19 cellular contexts compared by ENCODE assay signal in the genomic region with DNA sequence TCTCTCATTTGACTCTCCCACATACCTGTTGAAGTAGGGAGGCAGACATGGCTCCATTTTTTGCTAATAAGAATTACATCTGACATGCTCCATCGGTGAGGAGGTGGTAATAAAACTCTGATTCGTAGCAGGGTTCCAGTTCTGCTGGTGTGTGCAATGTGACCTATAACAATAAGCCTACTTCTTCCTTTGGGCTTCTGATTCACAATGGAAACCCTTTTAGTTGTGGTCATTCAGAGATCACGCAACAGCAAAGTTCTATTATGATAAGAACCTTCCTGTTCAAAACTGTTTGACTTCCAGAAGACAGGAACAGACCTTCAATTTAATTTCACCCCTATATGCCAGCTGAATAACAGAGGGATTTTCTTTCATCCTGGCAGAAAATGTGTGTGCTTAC.
"Had no signal": no experiment of that assay in that cellular context is flagged by ENCODE, and none has a peak within 500 bp of the region (broad histone marks: within the 10 kb centered on the region; RNA-seq: fewer than 3 reads in every experiment).

No MANE protein-coding gene starts in this region.

- H3K4me3 Mint-ChIP-seq: dendritic cell treated with granulocyte-macrophage colony-stimulating factor and Interleukin-4, amounts not matched to agents 40 ng/mL and 50 ng/mL, for 4 days; natural killer cell; stimulated activated naive B cell treated with anti-CD40 and anti-IgM and Interleukin-4, amounts not matched to agents 10 μg/mL and 1 μg/mL and 100 μg/mL, for 72 hours; T-cell; T-helper 2 cell treated with Interferon-gamma antibody and Interleukin-4, amounts not matched to agents 5 μg/mL and 100 μg/mL, for 36 hours had no signal

- DNase-seq: activated naive CD4-positive, alpha-beta T cell treated with Interleukin-2 at 50 U/mL for 16 hours; anterior cingulate cortex; body of pancreas; effector memory CD4-positive, alpha-beta T cell; glutamatergic neuron; hypothalamus; left ventricle myocardium superior; mammary epithelial cell; midbrain; natural killer cell; small intestine; stimulated activated CD4-positive, alpha-beta T cell treated with anti-CD3 and anti-CD28 coated beads, Interleukin-2, amount 100 ng/mL, for 24 hours; stimulated activated naive B cell treated with anti-CD40 and anti-IgM and Interleukin-4, amounts not matched to agents 10 μg/mL and 1 μg/mL and 100 μg/mL, for 72 hours; T-cell; thyroid gland; upper lobe of right lung had no signal

- H3K27me3 Mint-ChIP-seq: dendritic cell treated with granulocyte-macrophage colony-stimulating factor and Interleukin-4, amounts not matched to agents 40 ng/mL and 50 ng/mL, for 4 days; stimulated activated naive B cell treated with anti-CD40 and anti-IgM and Interleukin-4, amounts not matched to agents 10 μg/mL and 1 μg/mL and 100 μg/mL, for 72 hours; T-cell had no signal

- H3K27ac Mint-ChIP-seq: dendritic cell treated with granulocyte-macrophage colony-stimulating factor and Interleukin-4, amounts not matched to agents 40 ng/mL and 50 ng/mL, for 4 days; natural killer cell; stimulated activated naive B cell treated with anti-CD40 and anti-IgM and Interleukin-4, amounts not matched to agents 10 μg/mL and 1 μg/mL and 100 μg/mL, for 72 hours; T-cell; T-helper 2 cell treated with Interferon-gamma antibody and Interleukin-4, amounts not matched to agents 5 μg/mL and 100 μg/mL, for 36 hours had no signal

- H3K9me3 Mint-ChIP-seq: dendritic cell treated with granulocyte-macrophage colony-stimulating factor and Interleukin-4, amounts not matched to agents 40 ng/mL and 50 ng/mL, for 4 days; natural killer cell; stimulated activated naive B cell treated with anti-CD40 and anti-IgM and Interleukin-4, amounts not matched to agents 10 μg/mL and 1 μg/mL and 100 μg/mL, for 72 hours; T-cell; T-helper 2 cell treated with Interferon-gamma antibody and Interleukin-4, amounts not matched to agents 5 μg/mL and 100 μg/mL, for 36 hours had no signal

- ATAC-seq: body of pancreas; natural killer cell; sciatic nerve; stimulated activated naive B cell treated with anti-CD40 and anti-IgM and Interleukin-4, amounts not matched to agents 10 μg/mL and 1 μg/mL and 100 μg/mL, for 72 hours; T-cell; upper lobe of right lung had no signal
